In the genomic region with DNA sequence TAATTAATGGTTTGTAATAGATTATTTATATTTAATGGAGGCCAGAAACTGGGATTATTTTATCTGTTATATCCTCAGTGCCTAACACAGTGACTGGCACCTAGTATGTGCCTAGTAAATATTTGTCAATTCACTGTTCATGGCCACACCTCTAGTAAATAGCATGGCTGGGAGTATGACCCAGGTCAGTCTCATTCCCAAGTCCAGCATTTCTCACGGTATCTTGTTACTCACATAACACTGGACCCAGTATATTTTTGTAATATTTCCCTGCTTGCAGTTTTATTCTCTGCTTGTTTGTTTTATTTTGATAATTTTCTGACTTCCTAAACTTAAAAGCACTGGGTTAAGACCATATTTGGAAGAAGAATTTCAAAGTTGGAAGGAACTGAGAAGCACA, we compare ENCODE assay signal across 16 cellular contexts. TPM values are rescaled to one million over a fixed set of nuclear protein-coding genes. Genes with fewer than 3 reads are reported as not detected.
DNase-seq lines count a peak whose midpoint lies in the region; ATAC-seq, FAIRE-seq and TF ChIP-seq lines count a peak whose summit lies in the region.
"Had no signal": no experiment of that assay in that cellular context is flagged by ENCODE, and none has a peak within 500 bp of the region (broad histone marks: within the 10 kb centered on the region; RNA-seq: fewer than 3 reads in every experiment).

No MANE protein-coding gene starts in this region.

- BruUV-seq in PC-9 (replicated peaks; lab: Mats Ljungman, UMichigan) (no TSS peak), HepG2 (replicated peaks; lab: Mats Ljungman, UMichigan) (no TSS peak)

- no peak overlapping the region for H2BK5ac ChIP-seq in neuronal stem cell (ENCODE audit: low read length)

- no peak for TF ChIP-seq RAD21 in HepG2 (CRISPR knock-in tag; IDR thresholded peaks at IDR 0.05)

- H4K20me1 ChIP-seq in PC-9 (ENCODE audit: insufficient read depth) (no peaks in the 10 kb centered on the region), HepG2 (ENCODE audit: insufficient read depth, low read length) (no peaks in the 10 kb centered on the region)

- H3K79me2 ChIP-seq in PC-9 (ENCODE audit: low read depth) (0 out of 2 replicates have a peak, but pooled peaks cover 10% of the 10 kb centered on the region), HepG2 (ENCODE audit: insufficient read depth, low read length) (no peaks in the 10 kb centered on the region)

- 0 out of 2 replicates have a peak overlapping the region, but pooled peaks have one; percentile 8 for H3K27ac ChIP-seq in PC-9
- H3K27ac ChIP-seq in brain microvascular endothelial cell = peak overlapping the region; percentile 16
- no peak overlapping the region for H3K27ac ChIP-seq in HepG2 (ENCODE audit: extremely low read length, insufficient read depth, low read length)
- no peak overlapping the region for H3K27ac ChIP-seq in neuronal stem cell (replicated peaks; ENCODE audit: low read length)

- H3K9me3 ChIP-seq in PC-9 (ENCODE audit: insufficient read depth, low read depth) (no peaks in the 10 kb centered on the region), HepG2 (ENCODE audit: low read length) (no peaks in the 10 kb centered on the region), neuronal stem cell (replicated peaks in 1 of 2; ENCODE audit: control insufficient read depth in 2 of 2, insufficient read depth in 1 of 2, low read depth in 1 of 2, low read length in 2 of 2) (peaks cover 3 to 12% of the 10 kb centered on the region in 2 donors)

- H3K36me3 ChIP-seq in PC-9 (ENCODE audit: low read depth) (peaks cover 6% of the 10 kb centered on the region; the same call in 1 of the 2 replicates), brain microvascular endothelial cell (replicated peaks) (peaks cover 4% of the 10 kb centered on the region), HepG2 (replicated peaks in 1 of 2; ENCODE audit: control insufficient read depth in 1 of 2, insufficient read depth in 2 of 2, low read length in 2 of 2) (peaks cover 12 to 34% of the 10 kb centered on the region in 2 experiments), neuronal stem cell (replicated peaks in 1 of 2; ENCODE audit: control insufficient read depth in 2 of 2, insufficient read depth in 2 of 2, low read length in 2 of 2) (peaks cover 15 to 35% of the 10 kb centered on the region in 2 donors)

- H3K9ac ChIP-seq in HepG2 (ENCODE audit: insufficient read depth, low read depth, low read length) (no peak overlapping the region), neuronal stem cell (ENCODE audit: low read depth, low read length, poor library complexity) (no peak overlapping the region)

- H3K4ac ChIP-seq in neuronal stem cell (ENCODE audit: low read length) = no peak overlapping the region

- TF ChIP-seq EP300 in HepG2 (IDR thresholded peaks at IDR 0.05; ENCODE audit: low read depth in 2 of 2, low read length in 2 of 2) (peak in 1 of 2 experiments; percentile 60; a peak in 1 of 4 replicates), HepG2 (CRISPR knock-in tag; IDR thresholded peaks at IDR 0.05; ENCODE audit: borderline replicate concordance) (no peak)

- no peak for FAIRE-seq in HepG2 (lab: Jason Lieb, UNC)
- FAIRE-seq: H1 had no signal

- H3K27me3 ChIP-seq in PC-9 (ENCODE audit: insufficient read depth, low read depth) (no peaks in the 10 kb centered on the region), brain microvascular endothelial cell (replicated peaks) (no peaks in the 10 kb centered on the region), HepG2 (ENCODE audit: control insufficient read depth in 1 of 2, insufficient read depth in 2 of 2, low read length in 2 of 2) (no peaks in the 10 kb centered on the region), neuronal stem cell (ENCODE audit: control insufficient read depth in 3 of 3, insufficient read depth in 3 of 3, low read depth in 1 of 3, low read length in 3 of 3) (no peaks in the 10 kb centered on the region)

- H3F3A ChIP-seq in PC-9 (ENCODE audit: insufficient read depth, low read depth) = no peaks in the 10 kb centered on the region

- H2AK5ac ChIP-seq in neuronal stem cell (ENCODE audit: low read depth, low read length) = no peak overlapping the region

- no peak overlapping the region for H3K14ac ChIP-seq in neuronal stem cell (ENCODE audit: low read length)

- H3K18ac ChIP-seq in neuronal stem cell (ENCODE audit: low read length) = no peak overlapping the region

- intact Hi-C loops in PC-9 (cut with micrococcal nuclease; ENCODE audit: unreplicated experiment) = no loop called here
- intact Hi-C loops in HepG2 (cut with micrococcal nuclease; ENCODE audit: unreplicated experiment) = no loop called here
- intact Hi-C loops in sciatic nerve (cut with DNase I) = no loop called here

- in situ Hi-C loops in brain microvascular endothelial cell (cut with HindIII; ENCODE audit: low pct_ligation_motif_present, low sequenced_read_pairs) = no loop called here
- in situ Hi-C loops in HepG2 (cut with HindIII; ENCODE audit: extremely low pct_ligation_motif_present, low pct_unique_long_range_greater_than_20kb) = no loop called here

- H3K79me1 ChIP-seq in neuronal stem cell (ENCODE audit: low read depth, low read length) = no peaks in the 10 kb centered on the region

- no peak overlapping the region for H3K4me3 ChIP-seq in PC-9
- no peak overlapping the region for H3K4me3 ChIP-seq in brain microvascular endothelial cell (ENCODE audit: low read depth, low read length)
- H3K4me3 ChIP-seq in HepG2 (replicated peaks in 1 of 3; ENCODE audit: insufficient read depth in 1 of 3, low read depth in 2 of 3, low read length in 3 of 3) = no peak overlapping the region
- no peak overlapping the region for H3K4me3 ChIP-seq in neuronal stem cell (ENCODE audit: low read length in 2 of 2)

- CTCF ChIA-PET in PC-9 (lab: Charles Lee) (no interaction called here), HepG2 (lab: Yijun Ruan, JAX; ENCODE audit: low intra/inter-chr PET ratio, low total read pairs) (no interaction called here)

- no peak overlapping the region for H2BK120ac ChIP-seq in neuronal stem cell (ENCODE audit: low read depth, low read length)

- H3K23ac ChIP-seq in neuronal stem cell (ENCODE audit: low read depth, low read length, poor library complexity) = no peak overlapping the region

- H4K8ac ChIP-seq in neuronal stem cell (ENCODE audit: low read depth, low read length) = no peak overlapping the region

- TF ChIP-seq CTCF in PC-9 (conservative IDR thresholded peaks at IDR 0.05) (no peak), brain microvascular endothelial cell (IDR thresholded peaks at IDR 0.05; ENCODE audit: low read depth, low read length, missing control alignments) (no peak), HepG2 (CRISPR knock-in tag; IDR thresholded peaks at IDR 0.05) (no peak)

- H3K4me2 ChIP-seq in PC-9 = peak overlapping the region; percentile 3; the same call in 1 of the 2 replicates
- H3K4me2 ChIP-seq in HepG2 (ENCODE audit: low read depth, low read length) = 0 out of 2 replicates have a peak overlapping the region, but pooled peaks have one; percentile 1
- H3K4me2 ChIP-seq in neuronal stem cell (ENCODE audit: insufficient read depth, low read length, poor library complexity, severe bottlenecking) = no peak overlapping the region

- H2BK15ac ChIP-seq in neuronal stem cell (ENCODE audit: low read length) = no peak overlapping the region

- no peak for TF ChIP-seq POLR2A in HepG2 (IDR thresholded peaks at IDR 0.05; ENCODE audit: insufficient read depth in 1 of 2, low read depth in 2 of 2, low read length in 2 of 2)

- peak; percentile 96 for ATAC-seq in HepG2
- peak; percentile 32 for ATAC-seq in sciatic nerve

- WGBS in HepG2 (ENCODE audit: low lambda C conversion rate) = 17% methylated on average over 1 of the region's 1 CpG
- WGBS in neuronal stem cell (ENCODE audit: extremely low coverage in 2 of 2, insufficient read length in 2 of 2, insufficient replicate concordance in 1 of 2), 2 donors = no CpG with 5 or more reads among the region's 1 CpG

- DNase-seq in PC-9 (no peak), brain microvascular endothelial cell (no peak), HepG2 (ENCODE audit: low spot score) (peak; percentile 50), sciatic nerve (ENCODE audit: low spot score) (no peak), neuronal stem cell (ENCODE audit: low spot score) (no peak), GDM1 (lab: John Stamatoyannopoulos, UW) (no peak), foreskin melanocyte (no peak), HuH-7 (ENCODE audit: low spot score) (no peak)
- DNase-seq: Karpas-422, MM.1S, NCI-H1105, NCI-H1930, NCI-H2171, NCI-H774, SIG-M5 had no signal

- H4K91ac ChIP-seq in neuronal stem cell (ENCODE audit: low read depth, low read length, poor library complexity) = no peak overlapping the region

- H3K9me2 ChIP-seq in PC-9 (ENCODE audit: insufficient read depth) = no peaks in the 10 kb centered on the region

- H3K4me1 ChIP-seq in PC-9 (replicated peaks; ENCODE audit: insufficient read depth) = peaks cover 13% of the 10 kb centered on the region
- H3K4me1 ChIP-seq in HepG2 (ENCODE audit: insufficient read depth, low read length) = peaks cover 15% of the 10 kb centered on the region
- H3K4me1 ChIP-seq in neuronal stem cell (ENCODE audit: control insufficient read depth in 2 of 2, insufficient read depth in 1 of 2, low read depth in 1 of 2, low read length in 2 of 2) = peaks cover 0 to 8% of the 10 kb centered on the region in 2 donors

- H2AFZ ChIP-seq in PC-9 (no peak overlapping the region), HepG2 (ENCODE audit: low read length) (no peak overlapping the region), neuronal stem cell (ENCODE audit: low read length) (no peak overlapping the region)

- POLR2A ChIA-PET in PC-9 (lab: Charles Lee; ENCODE audit: unreplicated experiment) (no interaction called here), HepG2 (lab: Yijun Ruan, JAX) (no interaction called here)

- H2BK12ac ChIP-seq in neuronal stem cell (ENCODE audit: low read length) = no peak overlapping the region

RNA-seq across cellular contexts. Expression of gene CTNNBL1, which starts 47.7 kb away (rescaled TPM):
- total RNA-seq in PC-9 (2021) (55.6 and 83.5 TPM in 2 replicates), HepG2 (2016; rRNA removed; fragmentation: Illumina TruSeq; extraction: Trizol) (94.6 and 136 TPM in 2 replicates), sciatic nerve (41.3 TPM)
- 43.5 and 49.5 TPM in 2 replicates for total RNA-seq in HepG2 (2016; cell fraction: cytosol; rRNA removed; fragmentation: Illumina TruSeq; extraction: Trizol; ENCODE audit: low read depth)
- total RNA-seq in HepG2 (2016; cell fraction: insoluble cytoplasmic fraction; rRNA removed; fragmentation: Illumina TruSeq; extraction: Trizol) = 97.0 and 143 TPM in 2 replicates
- total RNA-seq in HepG2 (2016; cell fraction: membrane; rRNA removed; fragmentation: Illumina TruSeq; extraction: Trizol) = 53.6 and 54.9 TPM in 2 replicates
- total RNA-seq in HepG2 (2016; cell fraction: nucleus; rRNA removed; fragmentation: Illumina TruSeq; extraction: Trizol) = 47.8 and 48.8 TPM in 2 replicates
- 47.0 and 49.3 TPM in 2 replicates for polyA plus RNA-seq in HepG2 (2011; rRNA removed)
- 37.8 and 38.1 TPM in 2 replicates for polyA plus RNA-seq in HepG2 (2011; cell fraction: cytosol; rRNA removed)
- 17.2 and 18.0 TPM in 2 replicates for polyA plus RNA-seq in HepG2 (2011; cell fraction: nucleus; rRNA removed)
- polyA plus RNA-seq in HepG2 (2012) = 83.2 and 94.2 TPM in 2 replicates
- polyA plus RNA-seq in HepG2 (2016; cell fraction: cytosol; fragmentation: Illumina TruSeq; extraction: Trizol; ENCODE audit: low read depth) = 53.4 and 54.1 TPM in 2 replicates
- polyA plus RNA-seq in HepG2 (2016; cell fraction: insoluble cytoplasmic fraction; fragmentation: Illumina TruSeq; extraction: Trizol; ENCODE audit: low read depth) = 156 and 162 TPM in 2 replicates
- polyA plus RNA-seq in HepG2 (2016; cell fraction: membrane; fragmentation: Illumina TruSeq; extraction: Trizol; ENCODE audit: low read depth) = 50.8 and 57.2 TPM in 2 replicates
- 68.0 and 75.7 TPM in 2 replicates for polyA plus RNA-seq in HepG2 (2016; cell fraction: nucleus; fragmentation: Illumina TruSeq; extraction: Trizol; ENCODE audit: insufficient read depth, low read depth)
- 33.6 and 37.6 TPM in 2 replicates for polyA minus RNA-seq in HepG2 (2011; rRNA and poly(A)+ RNA removed; ENCODE audit: low replicate concordance)
- 27.5 and 33.1 TPM in 2 replicates for polyA minus RNA-seq in HepG2 (2011; cell fraction: cytosol; rRNA and poly(A)+ RNA removed)
- polyA minus RNA-seq in HepG2 (2011; cell fraction: nucleus; rRNA and poly(A)+ RNA removed) = 33.5 and 36.7 TPM in 2 replicates
- 106 TPM for polyA plus RNA-seq in neuronal stem cell (2013, experiment 1 of 2)
- polyA plus RNA-seq in neuronal stem cell (2013, experiment 2 of 2) = 108 TPM

Comparison
In these comparisons a context has a peak if more than half of its experiments do, and no peak if none do; other contexts are left out.
1. H3K27ac ChIP-seq: peak in PC-9 (single experiment) and brain microvascular endothelial cell (single experiment); none in HepG2 (single experiment) and neuronal stem cell (single experiment).